14 cellular contexts compared by ENCODE assay signal in genomic region chr4:66574145-66574978, GRCh38.
DNase-seq lines count a peak whose midpoint lies in the region; ATAC-seq and TF ChIP-seq lines count a peak whose summit lies in the region.
"Had no signal": no experiment of that assay in that cellular context is flagged by ENCODE, and none has a peak within 500 bp of the region (broad histone marks: within the 10 kb centered on the region; RNA-seq: fewer than 3 reads in every experiment).

No MANE protein-coding gene starts in this region.

- DNase-seq in adipocyte (ENCODE audit: low read depth) (peak; percentile 38), fibroblast of villous mesenchyme (ENCODE audit: low read depth) (peak; percentile 27), NCI-H526 treated with DMSO at 0.1 percent for 48 hours (lab: John Stamatoyannopoulos, UW) (no peak), NCI-H2107 (lab: John Stamatoyannopoulos, UW) (no peak)
- no peak for DNase-seq in stimulated activated CD4-positive, alpha-beta T cell treated with anti-CD3 and anti-CD28 coated beads, Interleukin-4, amount 100 ng/mL, for 24 hours
- DNase-seq: activated CD4-positive, alpha-beta T cell treated with anti-CD3 and anti-CD28 coated beads, Interleukin-2, amount 10 ng/mL, durations not matched to agents 7 days and 5 days; DMS79 treated with DMSO at 0.1 percent for 48 hours; mesendoderm; upper lobe of right lung had no signal

- H3K27me3 ChIP-seq in adipocyte (replicated peaks; ENCODE audit: control insufficient read depth, insufficient read depth, low read length) = no peaks in the 10 kb centered on the region
- H3K27me3 ChIP-seq: ascending aorta, upper lobe of right lung had no signal

- H3K27ac ChIP-seq in 22Rv1 (peak overlapping the region; percentile 70), HEK293 (ENCODE audit: extremely low read depth, low read depth, low read length) (no peak overlapping the region)
- H3K27ac ChIP-seq: ascending aorta, parathyroid adenoma, upper lobe of right lung had no signal

- H3K4me3 ChIP-seq in HEK293 (ENCODE audit: low read depth, low read length) = no peak overlapping the region
- H3K4me3 ChIP-seq in adipocyte (ENCODE audit: low read length) = no peak overlapping the region
- H3K4me3 ChIP-seq in fibroblast of villous mesenchyme (ENCODE audit: low read depth, low read length) = no peak overlapping the region
- H3K4me3 ChIP-seq: ascending aorta, upper lobe of right lung had no signal

- no peaks in the 10 kb centered on the region for H3K36me3 ChIP-seq in HEK293 (ENCODE audit: control insufficient read depth in 2 of 2, insufficient read depth in 1 of 2, low read length in 2 of 2)
- H3K36me3 ChIP-seq in adipocyte (ENCODE audit: control insufficient read depth, insufficient read depth, low read length, severe bottlenecking) = no peaks in the 10 kb centered on the region
- H3K36me3 ChIP-seq: ascending aorta, upper lobe of right lung had no signal

- POLR2A ChIA-PET in HEK293 (lab: Yijun Ruan, JAX) = no interaction called here

- no peak for ATAC-seq in HG02884 (IDR thresholded peaks at IDR 0.05; ENCODE audit: unreplicated experiment)
- ATAC-seq: upper lobe of right lung had no signal

- no peaks in the 10 kb centered on the region for H3K9me3 ChIP-seq in HEK293 (ENCODE audit: control insufficient read depth, insufficient read depth, low read depth, low read length)
- no peaks in the 10 kb centered on the region for H3K9me3 ChIP-seq in adipocyte (ENCODE audit: control insufficient read depth, low read length)
- H3K9me3 ChIP-seq: ascending aorta, upper lobe of right lung had no signal

- H3K4me1 ChIP-seq in HEK293 (ENCODE audit: control insufficient read depth, insufficient read depth, low read length) (0 out of 2 replicates have a peak, but pooled peaks cover 2% of the 10 kb centered on the region), adipocyte (ENCODE audit: control insufficient read depth, insufficient read depth, low read length) (peaks cover 19% of the 10 kb centered on the region)
- H3K4me1 ChIP-seq: ascending aorta, parathyroid adenoma, upper lobe of right lung had no signal

- TF ChIP-seq CTCF in 22Rv1 (IDR thresholded peaks at IDR 0.05) (no peak), HEK293 (tag by site-specific recombination; IDR thresholded peaks at IDR 0.05) (peak; percentile 52), fibroblast of villous mesenchyme (IDR thresholded peaks at IDR 0.05; ENCODE audit: insufficient read depth, low read depth, low read length) (no peak)

- H3K9ac ChIP-seq in adipocyte (ENCODE audit: low read length) = no peak overlapping the region
- H3K9ac ChIP-seq: parathyroid adenoma had no signal

- CTCF ChIA-PET in HEK293 (lab: Yijun Ruan, JAX) = no interaction called here

TF ChIP-seq in HEK293, 187 proteins besides CTCF, POLR2A, EP300 and RAD21 (continues in another document):
- no peak for TF ChIP-seq ZNF174 (tag by site-specific recombination; IDR thresholded peaks at IDR 0.05)
- TF ChIP-seq IKZF3 (tag by site-specific recombination; IDR thresholded peaks at IDR 0.05) = no peak
- no peak for TF ChIP-seq KLF9 (tag by site-specific recombination; IDR thresholded peaks at IDR 0.05; ENCODE audit: low read depth)
- TF ChIP-seq SCRT1 (tag by site-specific recombination; IDR thresholded peaks at IDR 0.05; ENCODE audit: borderline replicate concordance) = no peak
- TF ChIP-seq, protein P1, sequence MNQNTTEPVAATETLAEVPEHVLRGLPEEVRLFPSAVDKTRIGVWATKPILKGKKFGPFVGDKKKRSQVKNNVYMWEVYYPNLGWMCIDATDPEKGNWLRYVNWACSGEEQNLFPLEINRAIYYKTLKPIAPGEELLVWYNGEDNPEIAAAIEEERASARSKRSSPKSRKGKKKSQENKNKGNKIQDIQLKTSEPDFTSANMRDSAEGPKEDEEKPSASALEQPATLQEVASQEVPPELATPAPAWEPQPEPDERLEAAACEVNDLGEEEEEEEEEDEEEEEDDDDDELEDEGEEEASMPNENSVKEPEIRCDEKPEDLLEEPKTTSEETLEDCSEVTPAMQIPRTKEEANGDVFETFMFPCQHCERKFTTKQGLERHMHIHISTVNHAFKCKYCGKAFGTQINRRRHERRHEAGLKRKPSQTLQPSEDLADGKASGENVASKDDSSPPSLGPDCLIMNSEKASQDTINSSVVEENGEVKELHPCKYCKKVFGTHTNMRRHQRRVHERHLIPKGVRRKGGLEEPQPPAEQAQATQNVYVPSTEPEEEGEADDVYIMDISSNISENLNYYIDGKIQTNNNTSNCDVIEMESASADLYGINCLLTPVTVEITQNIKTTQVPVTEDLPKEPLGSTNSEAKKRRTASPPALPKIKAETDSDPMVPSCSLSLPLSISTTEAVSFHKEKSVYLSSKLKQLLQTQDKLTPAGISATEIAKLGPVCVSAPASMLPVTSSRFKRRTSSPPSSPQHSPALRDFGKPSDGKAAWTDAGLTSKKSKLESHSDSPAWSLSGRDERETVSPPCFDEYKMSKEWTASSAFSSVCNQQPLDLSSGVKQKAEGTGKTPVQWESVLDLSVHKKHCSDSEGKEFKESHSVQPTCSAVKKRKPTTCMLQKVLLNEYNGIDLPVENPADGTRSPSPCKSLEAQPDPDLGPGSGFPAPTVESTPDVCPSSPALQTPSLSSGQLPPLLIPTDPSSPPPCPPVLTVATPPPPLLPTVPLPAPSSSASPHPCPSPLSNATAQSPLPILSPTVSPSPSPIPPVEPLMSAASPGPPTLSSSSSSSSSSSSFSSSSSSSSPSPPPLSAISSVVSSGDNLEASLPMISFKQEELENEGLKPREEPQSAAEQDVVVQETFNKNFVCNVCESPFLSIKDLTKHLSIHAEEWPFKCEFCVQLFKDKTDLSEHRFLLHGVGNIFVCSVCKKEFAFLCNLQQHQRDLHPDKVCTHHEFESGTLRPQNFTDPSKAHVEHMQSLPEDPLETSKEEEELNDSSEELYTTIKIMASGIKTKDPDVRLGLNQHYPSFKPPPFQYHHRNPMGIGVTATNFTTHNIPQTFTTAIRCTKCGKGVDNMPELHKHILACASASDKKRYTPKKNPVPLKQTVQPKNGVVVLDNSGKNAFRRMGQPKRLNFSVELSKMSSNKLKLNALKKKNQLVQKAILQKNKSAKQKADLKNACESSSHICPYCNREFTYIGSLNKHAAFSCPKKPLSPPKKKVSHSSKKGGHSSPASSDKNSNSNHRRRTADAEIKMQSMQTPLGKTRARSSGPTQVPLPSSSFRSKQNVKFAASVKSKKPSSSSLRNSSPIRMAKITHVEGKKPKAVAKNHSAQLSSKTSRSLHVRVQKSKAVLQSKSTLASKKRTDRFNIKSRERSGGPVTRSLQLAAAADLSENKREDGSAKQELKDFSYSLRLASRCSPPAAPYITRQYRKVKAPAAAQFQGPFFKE (tag by site-specific recombination; IDR thresholded peaks at IDR 0.05; ENCODE audit: borderline replicate concordance) = no peak
- TF ChIP-seq ZNF558 (tag by site-specific recombination; IDR thresholded peaks at IDR 0.05) = no peak
- no peak for TF ChIP-seq ZFHX2 (tag by site-specific recombination; conservative IDR thresholded peaks at IDR 0.05)
- TF ChIP-seq ZNF350 (tag by site-specific recombination; IDR thresholded peaks at IDR 0.05) = no peak
- peak; percentile 30; the same call in 1 of the 2 replicates for TF ChIP-seq PRDM10 (tag by site-specific recombination; IDR thresholded peaks at IDR 0.05)
- TF ChIP-seq, protein P2, sequence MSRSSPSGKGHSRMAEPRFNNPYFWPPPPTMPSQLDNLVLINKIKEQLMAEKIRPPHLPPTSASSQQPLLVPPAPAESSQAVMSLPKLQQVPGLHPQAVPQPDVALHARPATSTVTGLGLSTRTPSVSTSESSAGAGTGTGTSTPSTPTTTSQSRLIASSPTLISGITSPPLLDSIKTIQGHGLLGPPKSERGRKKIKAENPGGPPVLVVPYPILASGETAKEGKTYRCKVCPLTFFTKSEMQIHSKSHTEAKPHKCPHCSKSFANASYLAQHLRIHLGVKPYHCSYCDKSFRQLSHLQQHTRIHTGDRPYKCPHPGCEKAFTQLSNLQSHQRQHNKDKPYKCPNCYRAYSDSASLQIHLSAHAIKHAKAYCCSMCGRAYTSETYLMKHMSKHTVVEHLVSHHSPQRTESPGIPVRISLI (tag by site-specific recombination; IDR thresholded peaks at IDR 0.05) = peak; percentile 68; the same call in 1 of the 2 replicates
- no peak for TF ChIP-seq KLF8 (tag by site-specific recombination; IDR thresholded peaks at IDR 0.05)
- TF ChIP-seq ZNF223 (tag by site-specific recombination; IDR thresholded peaks at IDR 0.05) = no peak
- TF ChIP-seq SCRT2 (tag by site-specific recombination; IDR thresholded peaks at IDR 0.05) = peak; percentile 67; the same call in 1 of the 2 replicates

Comparison
In these comparisons a context has a peak if more than half of its experiments do, and no peak if none do; other contexts are left out.
1. DNase-seq: peak in adipocyte (single experiment) and fibroblast of villous mesenchyme (single experiment); none in NCI-H526 treated with DMSO at 0.1 percent for 48 hours (single experiment), NCI-H2107 (single experiment) and stimulated activated CD4-positive, alpha-beta T cell treated with anti-CD3 and anti-CD28 coated beads, Interleukin-4, amount 100 ng/mL, for 24 hours (single experiment).